9 cellular contexts compared by ENCODE assay signal in the genomic region with DNA sequence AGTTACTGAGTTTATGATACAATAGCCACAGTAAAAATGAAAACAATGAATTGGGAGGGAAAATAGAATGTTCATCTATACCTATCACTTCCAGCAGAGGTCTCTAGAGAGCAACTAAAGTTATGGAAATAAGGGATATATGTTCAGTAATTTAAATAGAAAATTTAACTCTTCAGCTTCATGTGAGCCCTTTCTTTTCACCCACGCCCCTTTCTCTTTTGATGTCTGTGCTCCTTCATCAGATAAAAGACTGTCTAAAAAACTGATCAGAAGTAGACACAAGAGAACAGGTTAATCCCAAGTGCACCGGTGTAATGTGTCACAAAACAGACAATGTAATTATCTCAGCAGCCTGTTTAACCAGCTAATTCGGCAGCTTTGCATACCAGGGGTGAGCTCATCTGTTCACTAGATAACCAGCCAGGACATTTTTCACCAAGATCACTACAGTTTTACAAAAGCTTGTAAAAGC.
DNase-seq lines count a peak whose midpoint lies in the region; ATAC-seq and TF ChIP-seq lines count a peak whose summit lies in the region.
"Had no signal": no experiment of that assay in that cellular context is flagged by ENCODE, and none has a peak within 500 bp of the region (broad histone marks: within the 10 kb centered on the region; RNA-seq: fewer than 3 reads in every experiment).

No MANE protein-coding gene starts in this region.

- H3K27ac Mint-ChIP-seq in activated B cell treated with CpG ODN at 0.5 μM for 24 hours = no peak overlapping the region

- TF ChIP-seq POLR2A in heart left ventricle (IDR thresholded peaks at IDR 0.05) = no peak
- no peak for TF ChIP-seq POLR2A in HCT116 (IDR thresholded peaks at IDR 0.05; ENCODE audit: borderline replicate concordance, extremely low read depth, insufficient read depth, insufficient read length)
- TF ChIP-seq POLR2A in suprapubic skin (IDR thresholded peaks at IDR 0.05) = no peak

- no TSS peak for BruUV-seq in HCT116 (replicated peaks; lab: Mats Ljungman, UMichigan)

- peak overlapping the region; percentile 91 for H2AFZ ChIP-seq in HCT116 (ENCODE audit: low read depth, low read length, poor library complexity, severe bottlenecking)

- H3K36me3 Mint-ChIP-seq in activated B cell treated with CpG ODN at 0.5 μM for 24 hours (ENCODE audit: low read depth) = no peaks in the 10 kb centered on the region

- TF ChIP-seq CTCF in heart left ventricle (IDR thresholded peaks at IDR 0.05) = peak; percentile 42 to 80 (median 68)
- peak; percentile 38 to 59 (median 40); a peak in 5 of 6 replicates for TF ChIP-seq CTCF in HCT116 (IDR thresholded peaks at IDR 0.05 in 2 of 3, conservative IDR thresholded peaks at IDR 0.05 in 1 of 3; ENCODE audit: borderline replicate concordance in 1 of 3, insufficient read depth in 1 of 3, low read depth in 2 of 3, low read length in 2 of 3)
- peak; percentile 73 for TF ChIP-seq CTCF in activated B cell treated with CpG ODN at 0.5 μM for 24 hours (IDR thresholded peaks at IDR 0.05)
- peak; percentile 34 to 50 for TF ChIP-seq CTCF in suprapubic skin (IDR thresholded peaks at IDR 0.05)

- intact Hi-C loops in heart left ventricle (cut with DNase I) (loop anchor here (1.0 to 10.0 kb wide), 8 partner anchors 90 to 376 kb away; a partner anchor contains a TSS), Right ventricle myocardium inferior (cut with DNase I) (loop anchor here (1.0 to 10.0 kb wide), 2 partner anchors 118 to 376 kb away; no protein-coding TSS in a partner anchor), HCT116 (cut with micrococcal nuclease) (loop anchor here (1.0 kb wide), 1 partner anchor 376 kb away; no protein-coding TSS in a partner anchor), activated B cell treated with CpG ODN at 0.5 μM for 24 hours (cut with micrococcal nuclease) (loop anchor here (1.0 to 2.0 kb wide), 4 partner anchors 306 to 1158 kb away; no protein-coding TSS in a partner anchor)

- H3K4me2 ChIP-seq in HCT116 (ENCODE audit: low read length) = no peak overlapping the region

- H3K36me3 ChIP-seq in heart left ventricle = no peaks in the 10 kb centered on the region
- no peaks in the 10 kb centered on the region for H3K36me3 ChIP-seq in HCT116 (ENCODE audit: control insufficient read depth in 1 of 2, insufficient read depth in 2 of 2, low read length in 2 of 2)
- H3K36me3 ChIP-seq in suprapubic skin = no peaks in the 10 kb centered on the region

- H3K27me3 ChIP-seq in heart left ventricle (no peaks in the 10 kb centered on the region), HCT116 (ENCODE audit: insufficient read depth, low read length) (no peaks in the 10 kb centered on the region), suprapubic skin (no peaks in the 10 kb centered on the region)

- peak; percentile 58 for TF ChIP-seq RAD21 in HCT116 (IDR thresholded peaks at IDR 0.05; ENCODE audit: low read depth)

- peaks cover 2% of the 10 kb centered on the region for H3K27me3 Mint-ChIP-seq in activated B cell treated with CpG ODN at 0.5 μM for 24 hours
- H3K27me3 Mint-ChIP-seq: central memory CD8-positive, alpha-beta T cell had no signal

- H3K9ac ChIP-seq in HCT116 (ENCODE audit: low read length) = no peak overlapping the region

- H4K20me1 ChIP-seq in HCT116 (ENCODE audit: insufficient read depth) = no peaks in the 10 kb centered on the region

- RAD21 ChIA-PET in HCT116 (lab: Charles Lee; ENCODE audit: low non-redundant PET in 1 of 2, low total read pairs in 2 of 2, uncharacterized antibody in 2 of 2, unreplicated experiment in 2 of 2) = no interaction called here

- CTCF ChIA-PET in HCT116 (lab: Charles Lee) (interaction anchor here (0.7 to 1.8 kb wide), 3 partner anchors 27 to 377 kb away, joined by 3 to 12 read pairs (median 10); no protein-coding TSS in a partner anchor), activated B cell treated with CpG ODN at 0.5 μM for 24 hours (lab: Charles Lee) (interaction anchor here (0.6 to 4.8 kb wide), 10 partner anchors 16 to 507 kb away, joined by 3 to 86 read pairs (median 3); a partner anchor contains a TSS)

- no peaks in the 10 kb centered on the region; the same call in 1 of the 2 replicates for H3K9me2 ChIP-seq in HCT116 (ENCODE audit: insufficient read depth)

- no peak overlapping the region for H3K4me3 Mint-ChIP-seq in activated B cell treated with CpG ODN at 0.5 μM for 24 hours
- H3K4me3 Mint-ChIP-seq: central memory CD8-positive, alpha-beta T cell had no signal

- no peaks in the 10 kb centered on the region for H3K9me3 Mint-ChIP-seq in activated B cell treated with CpG ODN at 0.5 μM for 24 hours

- H3K4me3 ChIP-seq in heart left ventricle = no peak overlapping the region
- no peak overlapping the region for H3K4me3 ChIP-seq in HCT116 (replicated peaks in 1 of 2; ENCODE audit: low read depth in 1 of 2, low read length in 2 of 2)
- H3K4me3 ChIP-seq in suprapubic skin = no peak overlapping the region

- no peaks in the 10 kb centered on the region for H3K79me2 ChIP-seq in HCT116 (ENCODE audit: insufficient read depth, low read length)

- WGBS in heart left ventricle, 4 donors = 9 to 17% (median 12%) methylated on average over 3 of the region's 3 CpGs
- WGBS in suprapubic skin = 8% methylated on average over 3 of the region's 3 CpGs

- DNase-seq in heart left ventricle (no peak), Right ventricle myocardium inferior (ENCODE audit: missing footprints) (no peak), HCT116 (ENCODE audit: low read depth, low spot score) (peak; percentile 6), NCI-H146 (lab: John Stamatoyannopoulos, UW) (peak; percentile 35), activated B cell treated with CpG ODN at 0.5 μM for 24 hours (no peak), iPS-NIHi11 (ENCODE audit: low spot score) (peak; percentile 31), suprapubic skin (ENCODE audit: low spot score in 2 of 2) (no peak), HK-2 (ENCODE audit: unreplicated experiment) (no peak)

- TF ChIP-seq EP300 in suprapubic skin (IDR thresholded peaks at IDR 0.05) = no peak

- peaks cover 0 to 4% (median 0%) of the 10 kb centered on the region in 12 donors for H3K4me1 ChIP-seq in heart left ventricle
- no peaks in the 10 kb centered on the region for H3K4me1 ChIP-seq in HCT116 (ENCODE audit: control insufficient read depth in 1 of 2, insufficient read depth in 2 of 2, low read length in 2 of 2)
- peaks cover 3% of the 10 kb centered on the region for H3K4me1 ChIP-seq in suprapubic skin

- peaks cover 3% of the 10 kb centered on the region for H3K4me1 Mint-ChIP-seq in activated B cell treated with CpG ODN at 0.5 μM for 24 hours
- H3K4me1 Mint-ChIP-seq: central memory CD8-positive, alpha-beta T cell had no signal

- H3K27ac ChIP-seq in heart left ventricle (no peak overlapping the region), HCT116 (ENCODE audit: low read depth, low read length) (no peak overlapping the region), suprapubic skin (no peak overlapping the region)

- H3K9me3 ChIP-seq in heart left ventricle (no peaks in the 10 kb centered on the region), HCT116 (ENCODE audit: control insufficient read depth in 1 of 2, insufficient read depth in 1 of 2, low read depth in 1 of 2, low read length in 2 of 2) (no peaks in the 10 kb centered on the region), suprapubic skin (no peaks in the 10 kb centered on the region)

- POLR2A ChIA-PET in HCT116 (lab: Charles Lee) = no interaction called here
- POLR2A ChIA-PET in activated B cell treated with CpG ODN at 0.5 μM for 24 hours (lab: Charles Lee) = interaction anchor here (0.8 to 1.8 kb wide), 2 partner anchors 375 to 377 kb away, joined by 4 to 12 read pairs; a partner anchor contains a TSS

- no peak for ATAC-seq in heart left ventricle
- ATAC-seq in Right ventricle myocardium inferior = no peak
- peak; percentile 63 for ATAC-seq in HCT116
- ATAC-seq in activated B cell treated with CpG ODN at 0.5 μM for 24 hours (ENCODE audit: low read depth) = peak; percentile 52

TF ChIP-seq in HCT116, 20 proteins besides CTCF, POLR2A, EP300 and RAD21:
- TF ChIP-seq JUND (IDR thresholded peaks at IDR 0.05) = no peak
- TF ChIP-seq FOSL1 (IDR thresholded peaks at IDR 0.05; ENCODE audit: low read depth) = no peak
- TF ChIP-seq, protein P1, sequence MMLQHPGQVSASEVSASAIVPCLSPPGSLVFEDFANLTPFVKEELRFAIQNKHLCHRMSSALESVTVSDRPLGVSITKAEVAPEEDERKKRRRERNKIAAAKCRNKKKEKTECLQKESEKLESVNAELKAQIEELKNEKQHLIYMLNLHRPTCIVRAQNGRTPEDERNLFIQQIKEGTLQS (IDR thresholded peaks at IDR 0.05) = no peak
- TF ChIP-seq, protein P2, sequence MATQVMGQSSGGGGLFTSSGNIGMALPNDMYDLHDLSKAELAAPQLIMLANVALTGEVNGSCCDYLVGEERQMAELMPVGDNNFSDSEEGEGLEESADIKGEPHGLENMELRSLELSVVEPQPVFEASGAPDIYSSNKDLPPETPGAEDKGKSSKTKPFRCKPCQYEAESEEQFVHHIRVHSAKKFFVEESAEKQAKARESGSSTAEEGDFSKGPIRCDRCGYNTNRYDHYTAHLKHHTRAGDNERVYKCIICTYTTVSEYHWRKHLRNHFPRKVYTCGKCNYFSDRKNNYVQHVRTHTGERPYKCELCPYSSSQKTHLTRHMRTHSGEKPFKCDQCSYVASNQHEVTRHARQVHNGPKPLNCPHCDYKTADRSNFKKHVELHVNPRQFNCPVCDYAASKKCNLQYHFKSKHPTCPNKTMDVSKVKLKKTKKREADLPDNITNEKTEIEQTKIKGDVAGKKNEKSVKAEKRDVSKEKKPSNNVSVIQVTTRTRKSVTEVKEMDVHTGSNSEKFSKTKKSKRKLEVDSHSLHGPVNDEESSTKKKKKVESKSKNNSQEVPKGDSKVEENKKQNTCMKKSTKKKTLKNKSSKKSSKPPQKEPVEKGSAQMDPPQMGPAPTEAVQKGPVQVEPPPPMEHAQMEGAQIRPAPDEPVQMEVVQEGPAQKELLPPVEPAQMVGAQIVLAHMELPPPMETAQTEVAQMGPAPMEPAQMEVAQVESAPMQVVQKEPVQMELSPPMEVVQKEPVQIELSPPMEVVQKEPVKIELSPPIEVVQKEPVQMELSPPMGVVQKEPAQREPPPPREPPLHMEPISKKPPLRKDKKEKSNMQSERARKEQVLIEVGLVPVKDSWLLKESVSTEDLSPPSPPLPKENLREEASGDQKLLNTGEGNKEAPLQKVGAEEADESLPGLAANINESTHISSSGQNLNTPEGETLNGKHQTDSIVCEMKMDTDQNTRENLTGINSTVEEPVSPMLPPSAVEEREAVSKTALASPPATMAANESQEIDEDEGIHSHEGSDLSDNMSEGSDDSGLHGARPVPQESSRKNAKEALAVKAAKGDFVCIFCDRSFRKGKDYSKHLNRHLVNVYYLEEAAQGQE (IDR thresholded peaks at IDR 0.05; ENCODE audit: low read depth) = no peak
- no peak for TF ChIP-seq CEBPB (IDR thresholded peaks at IDR 0.05; ENCODE audit: low read depth)
- TF ChIP-seq ELF1 (IDR thresholded peaks at IDR 0.05; ENCODE audit: borderline replicate concordance, low read depth) = no peak
- no peak for TF ChIP-seq EZH2 (IDR thresholded peaks at IDR 0.05)
- no peak for TF ChIP-seq ZNF274 (IDR thresholded peaks at IDR 0.05; ENCODE audit: low read depth, low read length)

Comparison
In these comparisons a context has a peak if more than half of its experiments do, and no peak if none do; other contexts are left out.
1. ATAC-seq: peak in HCT116 (single experiment) and activated B cell treated with CpG ODN at 0.5 μM for 24 hours (single experiment); none in heart left ventricle (0 of 4) and Right ventricle myocardium inferior (single experiment).
2. DNase-seq: peak in HCT116 (single experiment), NCI-H146 (single experiment) and iPS-NIHi11 (single experiment); none in heart left ventricle (0 of 5), Right ventricle myocardium inferior (single experiment), activated B cell treated with CpG ODN at 0.5 μM for 24 hours (single experiment), suprapubic skin (0 of 2) and HK-2 (single experiment).
3. Peak in every context shown above with its lines, with median percentiles within 50 percentile points of each other: CTCF ChIP-seq.